ENCODE assay signal across 5 cellular contexts in genomic region chr16:12343913-12344312, GRCh38.
"Had no signal": no experiment of that assay in that cellular context is flagged by ENCODE, and none has a peak within 500 bp of the region (broad histone marks: within the 10 kb centered on the region; RNA-seq: fewer than 3 reads in every experiment).

No MANE protein-coding gene starts in this region.

- H3K27ac ChIP-seq: KMS-11 had no signal

- ATAC-seq: GM23338 had no signal

- H3K9me3 Mint-ChIP-seq: GM23338, H9 had no signal

- DNase-seq: H9, HCEC 1CT, IMR-90 had no signal

- H3K27ac Mint-ChIP-seq: GM23338 had no signal

- H3K4me3 Mint-ChIP-seq: GM23338, H9 had no signal

- H3K4me3 ChIP-seq: GM23338 had no signal
